Comparison of ENCODE assay signal across 8 cellular contexts in genomic region chrX:30504309-30504708, GRCh38.
DNase-seq lines count a peak whose midpoint lies in the region; ATAC-seq and TF ChIP-seq lines count a peak whose summit lies in the region.

No MANE protein-coding gene starts in this region.

- no peak overlapping the region for H3K27ac Mint-ChIP-seq in activated naive CD8-positive, alpha-beta T cell treated with anti-CD3 and anti-CD28 coated beads for 36 hours
- H3K27ac Mint-ChIP-seq in stimulated activated effector memory CD8-positive, alpha-beta T cell treated with anti-CD3 and anti-CD28 coated beads, Interleukin-12 subunit alpha, Interleukin-12 subunit beta, amount 100 ng/mL, for 72 hours, result no peak overlapping the region

- no peaks in the 10 kb centered on the region for H3K4me1 ChIP-seq in HCT116 (ENCODE audit: control insufficient read depth in 1 of 2, insufficient read depth in 2 of 2, low read length in 2 of 2)
- H3K4me1 ChIP-seq in hepatocyte (ENCODE audit: insufficient read depth), result no peaks in the 10 kb centered on the region

- no peak overlapping the region for H3K4me3 ChIP-seq in HCT116 (replicated peaks in 1 of 2; ENCODE audit: low read depth in 1 of 2, low read length in 2 of 2)
- H3K4me3 ChIP-seq in hepatocyte, result no peak overlapping the region

- H2AFZ ChIP-seq in HCT116 (ENCODE audit: low read depth, low read length, poor library complexity, severe bottlenecking) (no peak overlapping the region), hepatocyte (no peak overlapping the region)

- TF ChIP-seq POLR2A in HCT116 (IDR thresholded peaks at IDR 0.05; ENCODE audit: borderline replicate concordance, extremely low read depth, insufficient read depth, insufficient read length), result no peak

- no TSS peak for BruUV-seq in HCT116 (replicated peaks; lab: Mats Ljungman, UMichigan)

- intact Hi-C loops in HCT116 (cut with micrococcal nuclease), result loop anchor here (1.0 kb wide), 1 partner anchor 229 kb away; no protein-coding TSS in a partner anchor

- TF ChIP-seq RAD21 in HCT116 (IDR thresholded peaks at IDR 0.05; ENCODE audit: low read depth), result peak; percentile 63

- no peaks in the 10 kb centered on the region for H3K27me3 ChIP-seq in HCT116 (ENCODE audit: insufficient read depth, low read length)
- H3K27me3 ChIP-seq in hepatocyte, result no peaks in the 10 kb centered on the region

- H3K79me2 ChIP-seq in HCT116 (ENCODE audit: insufficient read depth, low read length) (no peaks in the 10 kb centered on the region), hepatocyte (no peaks in the 10 kb centered on the region)

- H3K9ac ChIP-seq in HCT116 (ENCODE audit: low read length), result no peak overlapping the region

- POLR2A ChIA-PET in HCT116 (lab: Charles Lee), result no interaction called here
- POLR2A ChIA-PET in RWPE1 (lab: Yijun Ruan, JAX; ENCODE audit: low non-redundant PET), result no interaction called here

- CTCF ChIA-PET in HCT116 (lab: Charles Lee) (interaction anchor here (1.6 kb wide), 1 partner anchor 228 kb away, joined by 3 read pairs; no protein-coding TSS in a partner anchor), RWPE1 (lab: Yijun Ruan, JAX) (interaction anchor here (0.9 kb wide), 1 partner anchor 1278 kb away, joined by 3 read pairs; no protein-coding TSS in a partner anchor)

- peak; percentile 21 for DNase-seq in Ammon's horn (ENCODE audit: low spot score)
- DNase-seq in HCT116 (ENCODE audit: low read depth, low spot score), result peak; percentile 16
- no peak for DNase-seq in RWPE1 (ENCODE audit: low spot score)
- DNase-seq in hepatocyte (ENCODE audit: low spot score), result peak; percentile 44
- no peak for DNase-seq in ureter (ENCODE audit: low spot score)
- no peak for DNase-seq in activated naive CD8-positive, alpha-beta T cell treated with anti-CD3 and anti-CD28 coated beads for 36 hours
- no peak for DNase-seq in stimulated activated effector memory CD8-positive, alpha-beta T cell treated with anti-CD3 and anti-CD28 coated beads, Interleukin-12 subunit alpha, Interleukin-12 subunit beta, amount 100 ng/mL, for 72 hours (ENCODE audit: low spot score in 2 of 2)

- ATAC-seq in HCT116 (no peak), HG03439 (IDR thresholded peaks at IDR 0.05; ENCODE audit: unreplicated experiment) (no peak)
- no peak for ATAC-seq in stimulated activated effector memory CD8-positive, alpha-beta T cell treated with anti-CD3 and anti-CD28 coated beads, Interleukin-12 subunit alpha, Interleukin-12 subunit beta, amount 100 ng/mL, for 72 hours

- TF ChIP-seq CTCF in HCT116 (IDR thresholded peaks at IDR 0.05 in 2 of 3, conservative IDR thresholded peaks at IDR 0.05 in 1 of 3; ENCODE audit: borderline replicate concordance in 1 of 3, insufficient read depth in 1 of 3, low read depth in 2 of 3, low read length in 2 of 3), result peak in 2 of 3 experiments; percentile 37 to 48; a peak in 3 of 6 replicates
- TF ChIP-seq CTCF in RWPE1 (conservative IDR thresholded peaks at IDR 0.05; ENCODE audit: low read depth), result peak; percentile 38; the same call in 1 of the 2 replicates
- TF ChIP-seq CTCF in hepatocyte (IDR thresholded peaks at IDR 0.05; ENCODE audit: poor library complexity), result peak; percentile 69

- no peaks in the 10 kb centered on the region for H3K9me3 Mint-ChIP-seq in activated naive CD8-positive, alpha-beta T cell treated with anti-CD3 and anti-CD28 coated beads for 36 hours
- H3K9me3 Mint-ChIP-seq in stimulated activated effector memory CD8-positive, alpha-beta T cell treated with anti-CD3 and anti-CD28 coated beads, Interleukin-12 subunit alpha, Interleukin-12 subunit beta, amount 100 ng/mL, for 72 hours, result no peaks in the 10 kb centered on the region

- no peaks in the 10 kb centered on the region for H4K20me1 ChIP-seq in HCT116 (ENCODE audit: insufficient read depth)
- H4K20me1 ChIP-seq in hepatocyte (ENCODE audit: insufficient read depth, poor library complexity, severe bottlenecking), result no peaks in the 10 kb centered on the region

- H3K27ac ChIP-seq in HCT116 (ENCODE audit: low read depth, low read length) (no peak overlapping the region), RWPE1 (no peak overlapping the region), hepatocyte (no peak overlapping the region)

- no peaks in the 10 kb centered on the region for H3K36me3 Mint-ChIP-seq in activated naive CD8-positive, alpha-beta T cell treated with anti-CD3 and anti-CD28 coated beads for 36 hours
- H3K36me3 Mint-ChIP-seq in stimulated activated effector memory CD8-positive, alpha-beta T cell treated with anti-CD3 and anti-CD28 coated beads, Interleukin-12 subunit alpha, Interleukin-12 subunit beta, amount 100 ng/mL, for 72 hours, result no peaks in the 10 kb centered on the region

- 6% methylated on average over 2 of the region's 2 CpGs for WGBS in hepatocyte (ENCODE audit: low lambda C conversion rate, missing lambda C conversion rate)

- H3K4me3 Mint-ChIP-seq in activated naive CD8-positive, alpha-beta T cell treated with anti-CD3 and anti-CD28 coated beads for 36 hours, result no peak overlapping the region
- H3K4me3 Mint-ChIP-seq in stimulated activated effector memory CD8-positive, alpha-beta T cell treated with anti-CD3 and anti-CD28 coated beads, Interleukin-12 subunit alpha, Interleukin-12 subunit beta, amount 100 ng/mL, for 72 hours, result no peak overlapping the region

- H3K9me3 ChIP-seq in HCT116 (ENCODE audit: control insufficient read depth in 1 of 2, insufficient read depth in 1 of 2, low read depth in 1 of 2, low read length in 2 of 2) (no peaks in the 10 kb centered on the region), hepatocyte (ENCODE audit: low read depth) (no peaks in the 10 kb centered on the region)

- H3K4me2 ChIP-seq in HCT116 (ENCODE audit: low read length) (no peak overlapping the region), hepatocyte (no peak overlapping the region)

- H3K9me2 ChIP-seq in HCT116 (ENCODE audit: insufficient read depth) (no peaks in the 10 kb centered on the region), hepatocyte (replicated peaks; ENCODE audit: insufficient read depth) (no peaks in the 10 kb centered on the region)

- H3K27me3 Mint-ChIP-seq in activated naive CD8-positive, alpha-beta T cell treated with anti-CD3 and anti-CD28 coated beads for 36 hours, result no peaks in the 10 kb centered on the region

- RAD21 ChIA-PET in HCT116 (lab: Charles Lee; ENCODE audit: low non-redundant PET in 1 of 2, low total read pairs in 2 of 2, uncharacterized antibody in 2 of 2, unreplicated experiment in 2 of 2), result no interaction called here

- H3K4me1 Mint-ChIP-seq in activated naive CD8-positive, alpha-beta T cell treated with anti-CD3 and anti-CD28 coated beads for 36 hours, result no peaks in the 10 kb centered on the region
- no peaks in the 10 kb centered on the region for H3K4me1 Mint-ChIP-seq in stimulated activated effector memory CD8-positive, alpha-beta T cell treated with anti-CD3 and anti-CD28 coated beads, Interleukin-12 subunit alpha, Interleukin-12 subunit beta, amount 100 ng/mL, for 72 hours

- H3K36me3 ChIP-seq in HCT116 (ENCODE audit: control insufficient read depth in 1 of 2, insufficient read depth in 2 of 2, low read length in 2 of 2), result no peaks in the 10 kb centered on the region
- no peaks in the 10 kb centered on the region for H3K36me3 ChIP-seq in hepatocyte (replicated peaks; ENCODE audit: insufficient read depth, low read depth)

TF ChIP-seq in HCT116, 20 proteins besides CTCF, POLR2A, EP300 and RAD21 (continues in another document):
- TF ChIP-seq REST (IDR thresholded peaks at IDR 0.05; ENCODE audit: low read depth) (no peak), SRF (IDR thresholded peaks at IDR 0.05; ENCODE audit: low read depth) (no peak), JUND (IDR thresholded peaks at IDR 0.05) (no peak), EGR1 (IDR thresholded peaks at IDR 0.05; ENCODE audit: low read depth) (no peak), SP1 (IDR thresholded peaks at IDR 0.05; ENCODE audit: low read depth) (no peak), MAX (IDR thresholded peaks at IDR 0.05) (no peak), ZFX (IDR thresholded peaks at IDR 0.05) (no peak), FOSL1 (IDR thresholded peaks at IDR 0.05; ENCODE audit: low read depth) (no peak), CEBPB (IDR thresholded peaks at IDR 0.05; ENCODE audit: low read depth) (no peak), SIN3A (IDR thresholded peaks at IDR 0.05; ENCODE audit: low read depth) (no peak), POLR2AphosphoS5 (IDR thresholded peaks at IDR 0.05; ENCODE audit: low read depth, low read length) (no peak), TCF7L2 (IDR thresholded peaks at IDR 0.05; ENCODE audit: borderline replicate concordance, extremely low read depth, insufficient read depth, insufficient read length) (no peak), ELF1 (IDR thresholded peaks at IDR 0.05; ENCODE audit: borderline replicate concordance, low read depth) (no peak), EZH2 (IDR thresholded peaks at IDR 0.05) (no peak), YY1 (IDR thresholded peaks at IDR 0.05; ENCODE audit: extremely low read depth, insufficient replicate concordance, low read depth, low read length) (no peak), CBX3 (IDR thresholded peaks at IDR 0.05; ENCODE audit: low read depth) (no peak)

Comparison
In these comparisons a context has a peak if more than half of its experiments do, and no peak if none do; other contexts are left out.
1. DNase-seq: peak in Ammon's horn (single experiment), HCT116 (single experiment) and hepatocyte (single experiment); none in RWPE1 (single experiment), ureter (single experiment), activated naive CD8-positive, alpha-beta T cell treated with anti-CD3 and anti-CD28 coated beads for 36 hours (single experiment) and stimulated activated effector memory CD8-positive, alpha-beta T cell treated with anti-CD3 and anti-CD28 coated beads, Interleukin-12 subunit alpha, Interleukin-12 subunit beta, amount 100 ng/mL, for 72 hours (0 of 2).
2. Peak in every context shown above with its lines, with median percentiles within 50 percentile points of each other: CTCF ChIP-seq.